In the genomic region with DNA sequence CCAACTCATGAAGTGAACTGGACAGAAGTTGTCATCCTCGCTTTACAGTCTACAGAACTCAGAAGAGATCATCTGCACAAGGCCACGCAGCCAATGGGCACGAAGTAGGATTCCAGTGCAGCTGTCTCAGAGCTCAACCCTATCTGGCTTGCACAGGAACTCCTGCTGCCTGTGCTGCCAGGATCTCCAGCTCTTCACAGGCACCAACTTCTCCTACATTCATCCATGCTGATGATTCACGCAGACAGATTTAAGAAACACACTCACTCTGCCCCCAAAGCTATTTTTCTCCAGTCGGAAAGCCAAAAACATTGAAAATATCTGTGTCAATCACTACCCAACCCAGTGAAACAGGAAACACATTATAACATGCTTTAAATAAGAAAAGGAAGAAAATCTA, we compare ENCODE assay signal across 8 cellular contexts.
DNase-seq lines count a peak whose midpoint lies in the region; ATAC-seq and TF ChIP-seq lines count a peak whose summit lies in the region.

No MANE protein-coding gene starts in this region.

- peaks cover 2% of the 10 kb centered on the region; the same call in 1 of the 2 replicates for H3K4me1 ChIP-seq in BE2C
- H3K4me1 ChIP-seq in osteoblast (ENCODE audit: insufficient read depth, low read length): peaks cover 54% of the 10 kb centered on the region

- H3K27ac ChIP-seq in osteoblast (ENCODE audit: low read depth, low read length): peak overlapping the region; percentile 98

- peaks cover 67% of the 10 kb centered on the region for H3K79me2 ChIP-seq in osteoblast (ENCODE audit: insufficient read depth, low read length)

- no peak for ATAC-seq in HG02798 (IDR thresholded peaks at IDR 0.05; ENCODE audit: poor library complexity, unreplicated experiment)

- H3K4me3 ChIP-seq in BE2C (ENCODE audit: low read depth, low read length): no peak overlapping the region
- H3K4me3 ChIP-seq in fibroblast of mammary gland (ENCODE audit: control insufficient read depth, low read depth, low read length): no peak overlapping the region
- peak overlapping the region; percentile 31 for H3K4me3 ChIP-seq in osteoblast (ENCODE audit: insufficient read depth, low read length)

- DNase-seq in BE2C: peak; percentile 16
- peak; percentile 95 for DNase-seq in fibroblast of mammary gland (ENCODE audit: low read depth)
- DNase-seq in osteoblast (ENCODE audit: insufficient read length, low spot score, missing footprints): peak; percentile 87
- DNase-seq in NK-92 (lab: John Stamatoyannopoulos, UW; ENCODE audit: unreplicated experiment): no peak
- no peak for DNase-seq in H4 (ENCODE audit: low spot score)
- no peak for DNase-seq in activated gamma-delta T cell (lab: John Stamatoyannopoulos, UW)

- no peaks in the 10 kb centered on the region for H3K36me3 ChIP-seq in BE2C
- H3K36me3 ChIP-seq in osteoblast (ENCODE audit: insufficient read depth, low read length): peaks cover 6% of the 10 kb centered on the region

- H3K9me3 ChIP-seq in BE2C (no peaks in the 10 kb centered on the region), osteoblast (ENCODE audit: low read depth, low read length) (no peaks in the 10 kb centered on the region)

- TF ChIP-seq CTCF in BE2C (IDR thresholded peaks at IDR 0.05; ENCODE audit: low read depth, low read length): no peak
- TF ChIP-seq CTCF in fibroblast of mammary gland (conservative IDR thresholded peaks at IDR 0.05; ENCODE audit: control insufficient read depth, insufficient read depth, low read depth, low read length): no peak
- TF ChIP-seq CTCF in osteoblast (IDR thresholded peaks at IDR 0.05; ENCODE audit: extremely low read depth, low read depth, low read length): no peak

- H3K27me3 ChIP-seq in BE2C: no peaks in the 10 kb centered on the region
- no peaks in the 10 kb centered on the region for H3K27me3 ChIP-seq in osteoblast (ENCODE audit: insufficient read depth, low read length)

- no peaks in the 10 kb centered on the region for H4K20me1 ChIP-seq in osteoblast (ENCODE audit: insufficient read depth, low read length)

- peak overlapping the region; percentile 81 for H3K4me2 ChIP-seq in osteoblast (ENCODE audit: insufficient read depth, low read length)

- peak overlapping the region; percentile 66 for H2AFZ ChIP-seq in osteoblast (ENCODE audit: low read length)

TF ChIP-seq in PFSK-1, 5 proteins besides CTCF, POLR2A, EP300 and RAD21:
- TF ChIP-seq SIN3A (IDR thresholded peaks at IDR 0.05; ENCODE audit: borderline replicate concordance, insufficient read depth, low read length) (0 out of 2 replicates have a peak, but pooled peaks have one; percentile 47), TAF1 (IDR thresholded peaks at IDR 0.05; ENCODE audit: borderline replicate concordance, insufficient read depth, low read length) (no peak), POLR2AphosphoS5 (IDR thresholded peaks at IDR 0.05; ENCODE audit: low read depth, low read length) (no peak), FOXP2 (optimal IDR thresholded peaks at IDR 0.05; ENCODE audit: borderline replicate concordance, extremely low read depth, extremely low read length, insufficient read depth) (no peak)
- TF ChIP-seq, protein P1, sequence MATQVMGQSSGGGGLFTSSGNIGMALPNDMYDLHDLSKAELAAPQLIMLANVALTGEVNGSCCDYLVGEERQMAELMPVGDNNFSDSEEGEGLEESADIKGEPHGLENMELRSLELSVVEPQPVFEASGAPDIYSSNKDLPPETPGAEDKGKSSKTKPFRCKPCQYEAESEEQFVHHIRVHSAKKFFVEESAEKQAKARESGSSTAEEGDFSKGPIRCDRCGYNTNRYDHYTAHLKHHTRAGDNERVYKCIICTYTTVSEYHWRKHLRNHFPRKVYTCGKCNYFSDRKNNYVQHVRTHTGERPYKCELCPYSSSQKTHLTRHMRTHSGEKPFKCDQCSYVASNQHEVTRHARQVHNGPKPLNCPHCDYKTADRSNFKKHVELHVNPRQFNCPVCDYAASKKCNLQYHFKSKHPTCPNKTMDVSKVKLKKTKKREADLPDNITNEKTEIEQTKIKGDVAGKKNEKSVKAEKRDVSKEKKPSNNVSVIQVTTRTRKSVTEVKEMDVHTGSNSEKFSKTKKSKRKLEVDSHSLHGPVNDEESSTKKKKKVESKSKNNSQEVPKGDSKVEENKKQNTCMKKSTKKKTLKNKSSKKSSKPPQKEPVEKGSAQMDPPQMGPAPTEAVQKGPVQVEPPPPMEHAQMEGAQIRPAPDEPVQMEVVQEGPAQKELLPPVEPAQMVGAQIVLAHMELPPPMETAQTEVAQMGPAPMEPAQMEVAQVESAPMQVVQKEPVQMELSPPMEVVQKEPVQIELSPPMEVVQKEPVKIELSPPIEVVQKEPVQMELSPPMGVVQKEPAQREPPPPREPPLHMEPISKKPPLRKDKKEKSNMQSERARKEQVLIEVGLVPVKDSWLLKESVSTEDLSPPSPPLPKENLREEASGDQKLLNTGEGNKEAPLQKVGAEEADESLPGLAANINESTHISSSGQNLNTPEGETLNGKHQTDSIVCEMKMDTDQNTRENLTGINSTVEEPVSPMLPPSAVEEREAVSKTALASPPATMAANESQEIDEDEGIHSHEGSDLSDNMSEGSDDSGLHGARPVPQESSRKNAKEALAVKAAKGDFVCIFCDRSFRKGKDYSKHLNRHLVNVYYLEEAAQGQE (IDR thresholded peaks at IDR 0.05; ENCODE audit: insufficient read depth in 1 of 2, low read depth in 2 of 2, low read length in 2 of 2): no peak

Comparison
In these comparisons a context has a peak if more than half of its experiments do, and no peak if none do; other contexts are left out.
1. DNase-seq: peak in BE2C (single experiment), fibroblast of mammary gland (single experiment) and osteoblast (single experiment); none in NK-92 (single experiment), H4 (single experiment) and activated gamma-delta T cell (single experiment).